7 cellular contexts compared by ENCODE assay signal in genomic region chr6:141977782-141978181, GRCh38.
"Had no signal": no experiment of that assay in that cellular context is flagged by ENCODE, and none has a peak within 500 bp of the region (broad histone marks: within the 10 kb centered on the region; RNA-seq: fewer than 3 reads in every experiment).

No MANE protein-coding gene starts in this region.

- H3K4me3 Mint-ChIP-seq: IgD-negative memory B cell had no signal

- ATAC-seq: K562 had no signal

- H3K27ac Mint-ChIP-seq: IgD-negative memory B cell had no signal

- H3K4me3 ChIP-seq: K562 had no signal

- H3K9me3 Mint-ChIP-seq: IgD-negative memory B cell had no signal

- H3K4me1 Mint-ChIP-seq: IgD-negative memory B cell had no signal

- H3K27ac ChIP-seq: HL-60 had no signal

- H3K27me3 Mint-ChIP-seq: IgD-negative memory B cell had no signal

- H3K36me3 Mint-ChIP-seq: IgD-negative memory B cell had no signal

- FAIRE-seq: HTR-8/SVneo, K562 had no signal

- DNase-seq: IMR-90, KBM-7, KG1 had no signal
